Comparison of ENCODE assay signal across 35 cellular contexts in genomic region chr17:57705921-57706695, GRCh38. TPM values are rescaled to one million over a fixed set of nuclear protein-coding genes. Genes with fewer than 3 reads are reported as not detected.
A peak's percentile ranks its signal among the peaks of the same experiment; 100 is the strongest.
DNase-seq lines count a peak whose midpoint lies in the region; ATAC-seq, FAIRE-seq and TF ChIP-seq lines count a peak whose summit lies in the region.
"Had no signal": no experiment of that assay in that cellular context is flagged by ENCODE, and none has a peak within 500 bp of the region (broad histone marks: within the 10 kb centered on the region; RNA-seq: fewer than 3 reads in every experiment).

No MANE protein-coding gene starts in this region.

- no peak overlapping the region for H3K4me3 Mint-ChIP-seq in neural crest cell
- H3K4me3 Mint-ChIP-seq: activated CD4-positive, alpha-beta memory T cell treated with anti-CD3 and anti-CD28 coated beads, Interleukin-2, amount 10 ng/mL, durations not matched to agents 7 days and 5 days; H9; IgD-negative memory B cell had no signal

- no peaks in the 10 kb centered on the region for H3K9me3 Mint-ChIP-seq in neural crest cell
- H3K9me3 Mint-ChIP-seq: H9 had no signal

- H3K36me3 Mint-ChIP-seq in neural crest cell (ENCODE audit: low read depth) = peaks cover 2% of the 10 kb centered on the region

- H3K27ac Mint-ChIP-seq in neural crest cell (ENCODE audit: unreplicated experiment) = peak overlapping the region; percentile 63
- H3K27ac Mint-ChIP-seq: activated CD4-positive, alpha-beta memory T cell treated with anti-CD3 and anti-CD28 coated beads, Interleukin-2, amount 10 ng/mL, durations not matched to agents 7 days and 5 days; H9 had no signal

- H3K27me3 ChIP-seq in right atrium auricular region = no peaks in the 10 kb centered on the region
- H3K27me3 ChIP-seq in right cardiac atrium (ENCODE audit: control insufficient read depth, insufficient read depth) = no peaks in the 10 kb centered on the region
- no peaks in the 10 kb centered on the region for H3K27me3 ChIP-seq in esophagus muscularis mucosa
- no peaks in the 10 kb centered on the region for H3K27me3 ChIP-seq in pancreas
- H3K27me3 ChIP-seq: breast epithelium, heart left ventricle, upper lobe of right lung had no signal

- H3K36me3 ChIP-seq in right atrium auricular region = no peaks in the 10 kb centered on the region
- no peaks in the 10 kb centered on the region for H3K36me3 ChIP-seq in esophagus muscularis mucosa
- H3K36me3 ChIP-seq in pancreas = no peaks in the 10 kb centered on the region
- H3K36me3 ChIP-seq: breast epithelium, heart left ventricle, upper lobe of right lung had no signal

- ATAC-seq in right cardiac atrium = no peak
- no peak for ATAC-seq in pancreas
- no peak for ATAC-seq in HG03196 (IDR thresholded peaks at IDR 0.05; ENCODE audit: unreplicated experiment)
- ATAC-seq: heart left ventricle had no signal

- intact Hi-C loops in right cardiac atrium (cut with DNase I) (no loop called here), esophagus muscularis mucosa (cut with DNase I) (no loop called here), pancreas (cut with DNase I) (no loop called here)

- no peaks in the 10 kb centered on the region for H3K27me3 Mint-ChIP-seq in neural crest cell (ENCODE audit: low read depth)

- peaks cover 0 to 10% of the 10 kb centered on the region in 2 donors for H3K4me1 ChIP-seq in right atrium auricular region
- peaks cover 3% of the 10 kb centered on the region for H3K4me1 ChIP-seq in right cardiac atrium (ENCODE audit: control insufficient read depth, insufficient read depth, low read length)
- peaks cover 0 to 11% (median 8%) of the 10 kb centered on the region in 4 donors for H3K4me1 ChIP-seq in esophagus muscularis mucosa
- no peaks in the 10 kb centered on the region for H3K4me1 ChIP-seq in pancreas
- H3K4me1 ChIP-seq: breast epithelium, Caco-2, upper lobe of right lung had no signal

- peak; percentile 7 for DNase-seq in right atrium auricular region (ENCODE audit: low spot score)
- no peak for DNase-seq in right cardiac atrium
- DNase-seq in esophagus muscularis mucosa (ENCODE audit: extremely low spot score) = peak; percentile 80
- DNase-seq in neural crest cell (ENCODE audit: low read depth, low spot score) = no peak
- no peak for DNase-seq in SW 1271 (lab: John Stamatoyannopoulos, UW)
- no peak for DNase-seq in UCSD-AML1 (lab: John Stamatoyannopoulos, UW; ENCODE audit: unreplicated experiment)
- DNase-seq in pancreas = no peak
- DNase-seq: activated CD4-positive, alpha-beta memory T cell treated with anti-CD3 and anti-CD28 coated beads, Interleukin-2, amount 10 ng/mL, durations not matched to agents 7 days and 5 days; activated CD4-positive, CD25-positive, alpha-beta regulatory T cell treated with anti-CD3 and anti-CD28 coated beads, Interleukin-2, amount 50 U/mL, for 72 hours; activated naive CD4-positive, alpha-beta T cell; amygdala; Caco-2; effector CD4-positive, alpha-beta T cell; H9; heart left ventricle; NCI-H1105; NCI-H1930; NCI-H446; NCI-H774; stimulated activated CD4-positive, alpha-beta T cell treated with anti-CD3 and anti-CD28 coated beads, Interleukin-1b, Interleukin-23, amount 100 ng/mL, for 48 hours; substantia nigra; upper lobe of right lung had no signal

- TF ChIP-seq CTCF in right atrium auricular region (IDR thresholded peaks at IDR 0.05) (no peak), esophagus muscularis mucosa (IDR thresholded peaks at IDR 0.05) (no peak), neural crest cell (conservative IDR thresholded peaks at IDR 0.05) (no peak), pancreas (IDR thresholded peaks at IDR 0.05) (no peak)

- H3K27ac ChIP-seq in right atrium auricular region = no peak overlapping the region
- H3K27ac ChIP-seq in right cardiac atrium (ENCODE audit: low read length) = no peak overlapping the region
- H3K27ac ChIP-seq in esophagus muscularis mucosa (replicated peaks in 1 of 4) = no peak overlapping the region
- H3K27ac ChIP-seq in pancreas = no peak overlapping the region
- H3K27ac ChIP-seq: breast epithelium, heart left ventricle, RWPE1, upper lobe of right lung had no signal

- no peak for TF ChIP-seq EP300 in esophagus muscularis mucosa (IDR thresholded peaks at IDR 0.05)

- H3K9me3 ChIP-seq in right atrium auricular region (no peaks in the 10 kb centered on the region), right cardiac atrium (ENCODE audit: control insufficient read depth, low read length) (no peaks in the 10 kb centered on the region), esophagus muscularis mucosa (no peaks in the 10 kb centered on the region), pancreas (no peaks in the 10 kb centered on the region)
- H3K9me3 ChIP-seq: breast epithelium, Caco-2, heart left ventricle, upper lobe of right lung had no signal

- peaks cover 42% of the 10 kb centered on the region for H3K4me1 Mint-ChIP-seq in neural crest cell
- H3K4me1 Mint-ChIP-seq: activated CD4-positive, alpha-beta memory T cell treated with anti-CD3 and anti-CD28 coated beads, Interleukin-2, amount 10 ng/mL, durations not matched to agents 7 days and 5 days had no signal

- FAIRE-seq in pancreas (lab: Jason Lieb, UNC) = no peak
- FAIRE-seq: colon, G401.6, small intestine had no signal

- TF ChIP-seq POLR2A in esophagus muscularis mucosa (IDR thresholded peaks at IDR 0.05; ENCODE audit: low read depth) = no peak

- H3K4me3 ChIP-seq in right atrium auricular region (no peak overlapping the region), right cardiac atrium (ENCODE audit: low read length) (no peak overlapping the region), esophagus muscularis mucosa (no peak overlapping the region), pancreas (no peak overlapping the region)
- H3K4me3 ChIP-seq: breast epithelium, heart left ventricle, upper lobe of right lung had no signal

- WGBS in right cardiac atrium = 68% methylated on average over 12 of the region's 12 CpGs
- 81% methylated on average over 12 of the region's 12 CpGs for WGBS in esophagus muscularis mucosa
- WGBS in pancreas, 2 donors = 38 to 44% methylated on average over 12 of the region's 12 CpGs

RNA-seq across cellular contexts. Expression of gene CCDC182, which starts 39.0 kb away (rescaled TPM):
- total RNA-seq in right atrium auricular region = not detected
- total RNA-seq in right cardiac atrium = not detected
- not detected for polyA plus RNA-seq in right cardiac atrium
- not detected for total RNA-seq in esophagus muscularis mucosa
- total RNA-seq in neural crest cell = not detected in 2 replicates
- total RNA-seq in pancreas = not detected
- not detected for polyA plus RNA-seq in pancreas
- total RNA-seq: activated CD4-positive, alpha-beta memory T cell treated with anti-CD3 and anti-CD28 coated beads, Interleukin-2, amount 10 ng/mL, durations not matched to agents 7 days and 5 days; breast epithelium; Caco-2; epithelial cell of proximal tubule; H9; heart left ventricle; lung microvascular endothelial cell; pulmonary artery endothelial cell; SK-MEL-5; T-helper 1 cell treated with Interleukin-12 subunit alpha and Interleukin-12 subunit beta and Interleukin-4 antibody, amounts not matched to agents 30 ng/mL and 1 ng/mL, for 36 hours; upper lobe of right lung had no signal
- polyA plus RNA-seq: BJ, heart left ventricle, IgD-negative memory B cell, small intestine had no signal

Comparison
In these comparisons a context has a peak if more than half of its experiments do, and no peak if none do; other contexts are left out.
1. DNase-seq: peak in right atrium auricular region (single experiment) and esophagus muscularis mucosa (single experiment); none in right cardiac atrium (0 of 3), neural crest cell (single experiment), SW 1271 (0 of 2), UCSD-AML1 (single experiment) and pancreas (0 of 6).